Comparison of ENCODE assay signal across 21 cellular contexts in genomic region chrX:47838361-47838760, GRCh38. TPM values are rescaled to one million over a fixed set of nuclear protein-coding genes. Genes with fewer than 3 reads are reported as not detected.
DNase-seq lines count a peak whose midpoint lies in the region; ATAC-seq and TF ChIP-seq lines count a peak whose summit lies in the region.
"Had no signal": no experiment of that assay in that cellular context is flagged by ENCODE, and none has a peak within 500 bp of the region (broad histone marks: within the 10 kb centered on the region; RNA-seq: fewer than 3 reads in every experiment).

No MANE protein-coding gene starts in this region.

- peaks cover 20% of the 10 kb centered on the region for H3K4me1 Mint-ChIP-seq in activated CD8-positive, alpha-beta T cell treated with anti-CD3 and anti-CD28 coated beads, Interleukin-2, amount 10 ng/mL, durations not matched to agents 7 days and 5 days (ENCODE audit: low read depth)
- H3K4me1 Mint-ChIP-seq in activated CD8-positive, alpha-beta T cell treated with anti-CD3 and anti-CD28 coated beads for 36 hours (ENCODE audit: low read depth) = peaks cover 24% of the 10 kb centered on the region
- peaks cover 22% of the 10 kb centered on the region for H3K4me1 Mint-ChIP-seq in brain
- H3K4me1 Mint-ChIP-seq in stimulated activated effector memory CD8-positive, alpha-beta T cell treated with anti-CD3 and anti-CD28 coated beads, Interleukin-12 subunit alpha, Interleukin-12 subunit beta, amount 100 ng/mL, for 72 hours = peaks cover 22% of the 10 kb centered on the region

- H3K4me2 ChIP-seq in OCI-LY3 (ENCODE audit: low read length) = peak overlapping the region; percentile 81; the same call in 1 of the 2 replicates

- H3K36me3 Mint-ChIP-seq in activated CD8-positive, alpha-beta T cell treated with anti-CD3 and anti-CD28 coated beads, Interleukin-2, amount 10 ng/mL, durations not matched to agents 7 days and 5 days (ENCODE audit: low read depth) = peaks cover 14% of the 10 kb centered on the region
- H3K36me3 Mint-ChIP-seq in activated CD8-positive, alpha-beta T cell treated with anti-CD3 and anti-CD28 coated beads for 36 hours (ENCODE audit: low read depth) = peaks cover 2% of the 10 kb centered on the region
- peaks cover 7% of the 10 kb centered on the region for H3K36me3 Mint-ChIP-seq in brain
- H3K36me3 Mint-ChIP-seq in stimulated activated effector memory CD8-positive, alpha-beta T cell treated with anti-CD3 and anti-CD28 coated beads, Interleukin-12 subunit alpha, Interleukin-12 subunit beta, amount 100 ng/mL, for 72 hours = peaks cover 8% of the 10 kb centered on the region

- no peaks in the 10 kb centered on the region for H4K20me1 ChIP-seq in OCI-LY3 (ENCODE audit: insufficient read depth, low read length)

- H3K27me3 ChIP-seq in OCI-LY3 (ENCODE audit: low read depth, low read length) = no peaks in the 10 kb centered on the region
- H3K27me3 ChIP-seq: ovary had no signal

- H3K9ac ChIP-seq in OCI-LY3 (ENCODE audit: low read length) = no peak overlapping the region

- ATAC-seq in activated CD8-positive, alpha-beta T cell treated with anti-CD3 and anti-CD28 coated beads, Interleukin-2, amount 10 ng/mL, durations not matched to agents 7 days and 5 days = no peak
- ATAC-seq in activated CD8-positive, alpha-beta T cell treated with anti-CD3 and anti-CD28 coated beads for 36 hours = no peak
- ATAC-seq in stimulated activated effector memory CD8-positive, alpha-beta T cell treated with anti-CD3 and anti-CD28 coated beads, Interleukin-12 subunit alpha, Interleukin-12 subunit beta, amount 100 ng/mL, for 72 hours = no peak
- ATAC-seq in HG03280 (IDR thresholded peaks at IDR 0.05; ENCODE audit: unreplicated experiment) = no peak
- ATAC-seq: heart left ventricle, sciatic nerve had no signal

- H3K9me3 Mint-ChIP-seq in activated CD8-positive, alpha-beta T cell treated with anti-CD3 and anti-CD28 coated beads, Interleukin-2, amount 10 ng/mL, durations not matched to agents 7 days and 5 days (ENCODE audit: insufficient read depth) = no peaks in the 10 kb centered on the region
- no peaks in the 10 kb centered on the region for H3K9me3 Mint-ChIP-seq in activated CD8-positive, alpha-beta T cell treated with anti-CD3 and anti-CD28 coated beads for 36 hours
- peaks cover 0 to 4% (median 0%) of the 10 kb centered on the region in 5 experiments for H3K9me3 Mint-ChIP-seq in brain
- no peaks in the 10 kb centered on the region for H3K9me3 Mint-ChIP-seq in stimulated activated effector memory CD8-positive, alpha-beta T cell treated with anti-CD3 and anti-CD28 coated beads, Interleukin-12 subunit alpha, Interleukin-12 subunit beta, amount 100 ng/mL, for 72 hours
- H3K9me3 Mint-ChIP-seq: CD14-positive monocyte had no signal

- no peak overlapping the region for H3K27ac Mint-ChIP-seq in activated CD8-positive, alpha-beta T cell treated with anti-CD3 and anti-CD28 coated beads, Interleukin-2, amount 10 ng/mL, durations not matched to agents 7 days and 5 days
- no peak overlapping the region for H3K27ac Mint-ChIP-seq in activated CD8-positive, alpha-beta T cell treated with anti-CD3 and anti-CD28 coated beads for 36 hours
- H3K27ac Mint-ChIP-seq in brain = peak overlapping the region in 1 of 5 experiments; percentile 45
- H3K27ac Mint-ChIP-seq in stimulated activated effector memory CD8-positive, alpha-beta T cell treated with anti-CD3 and anti-CD28 coated beads, Interleukin-12 subunit alpha, Interleukin-12 subunit beta, amount 100 ng/mL, for 72 hours = no peak overlapping the region
- H3K27ac Mint-ChIP-seq: CD14-positive monocyte had no signal

- H3K36me3 ChIP-seq in OCI-LY3 (replicated peaks; ENCODE audit: low read depth, low read length) = no peaks in the 10 kb centered on the region
- H3K36me3 ChIP-seq: ovary had no signal

- no peaks in the 10 kb centered on the region for H3K9me3 ChIP-seq in OCI-LY3 (ENCODE audit: insufficient read depth, low read length)
- H3K9me3 ChIP-seq: heart left ventricle, ovary had no signal

- peak overlapping the region; percentile 18 for H3K4me3 Mint-ChIP-seq in activated CD8-positive, alpha-beta T cell treated with anti-CD3 and anti-CD28 coated beads, Interleukin-2, amount 10 ng/mL, durations not matched to agents 7 days and 5 days
- H3K4me3 Mint-ChIP-seq in activated CD8-positive, alpha-beta T cell treated with anti-CD3 and anti-CD28 coated beads for 36 hours = no peak overlapping the region
- H3K4me3 Mint-ChIP-seq in brain = peak overlapping the region; percentile 91 to 99 (median 97)
- peak overlapping the region; percentile 99 for H3K4me3 Mint-ChIP-seq in stimulated activated effector memory CD8-positive, alpha-beta T cell treated with anti-CD3 and anti-CD28 coated beads, Interleukin-12 subunit alpha, Interleukin-12 subunit beta, amount 100 ng/mL, for 72 hours
- H3K4me3 Mint-ChIP-seq: CD14-positive monocyte had no signal

- H3K4me3 ChIP-seq in OCI-LY3 (ENCODE audit: low read length) = no peak overlapping the region
- H3K4me3 ChIP-seq: ovary had no signal

- POLR2A ChIA-PET in activated CD8-positive, alpha-beta T cell treated with anti-CD3 and anti-CD28 coated beads, Interleukin-2, amount 10 ng/mL, durations not matched to agents 7 days and 5 days (lab: Charles Lee) = no interaction called here
- POLR2A ChIA-PET in activated CD8-positive, alpha-beta T cell treated with anti-CD3 and anti-CD28 coated beads for 36 hours (lab: Charles Lee) = no interaction called here

- CTCF ChIA-PET in activated CD8-positive, alpha-beta T cell treated with anti-CD3 and anti-CD28 coated beads, Interleukin-2, amount 10 ng/mL, durations not matched to agents 7 days and 5 days (lab: Charles Lee) = interaction anchor here (3.8 kb wide), 1 partner anchor 189 kb away, joined by 20 read pairs; no protein-coding TSS in a partner anchor
- CTCF ChIA-PET in activated CD8-positive, alpha-beta T cell treated with anti-CD3 and anti-CD28 coated beads for 36 hours (lab: Charles Lee) = interaction anchor here (1.7 to 2.5 kb wide), 2 partner anchors 16 to 189 kb away, joined by 6 to 7 read pairs; no protein-coding TSS in a partner anchor

- no peak for DNase-seq in activated CD8-positive, alpha-beta T cell treated with anti-CD3 and anti-CD28 coated beads, Interleukin-2, amount 10 ng/mL, durations not matched to agents 7 days and 5 days
- DNase-seq in activated CD8-positive, alpha-beta T cell treated with anti-CD3 and anti-CD28 coated beads for 36 hours = no peak
- DNase-seq in stimulated activated effector memory CD8-positive, alpha-beta T cell treated with anti-CD3 and anti-CD28 coated beads, Interleukin-12 subunit alpha, Interleukin-12 subunit beta, amount 100 ng/mL, for 72 hours (ENCODE audit: low spot score in 2 of 2) = no peak
- DNase-seq in mucosa of gallbladder (ENCODE audit: low spot score) (no peak), germinal center (ENCODE audit: low spot score) (no peak)
- DNase-seq: activated CD4-positive, alpha-beta T cell treated with anti-CD3 and anti-CD28 coated beads for 48 hours; activated naive CD4-positive, alpha-beta T cell treated with Interleukin-2 at 50 U/mL for 16 hours; DMS 273 treated with DMSO at 0.1 percent for 48 hours; heart left ventricle; NCI-H1092; NCI-H2081; NCI-H446 treated with DMSO at 0.1 percent for 48 hours; NK-92 treated with Interleukin-12 subunit alpha and Interleukin-12 subunit beta, amount 100 ng/mL, for 24 hours; ovary; SW 1271 had no signal

- no peaks in the 10 kb centered on the region for H3K27me3 Mint-ChIP-seq in activated CD8-positive, alpha-beta T cell treated with anti-CD3 and anti-CD28 coated beads, Interleukin-2, amount 10 ng/mL, durations not matched to agents 7 days and 5 days (ENCODE audit: low read depth)
- H3K27me3 Mint-ChIP-seq in activated CD8-positive, alpha-beta T cell treated with anti-CD3 and anti-CD28 coated beads for 36 hours = no peaks in the 10 kb centered on the region
- H3K27me3 Mint-ChIP-seq in brain = peaks cover 9% of the 10 kb centered on the region

- H2AFZ ChIP-seq in OCI-LY3 (ENCODE audit: low read depth, low read length) = no peak overlapping the region

- H3K27ac ChIP-seq in OCI-LY3 (ENCODE audit: low read length) = no peak overlapping the region
- H3K27ac ChIP-seq: heart left ventricle, ovary, RWPE1 had no signal

- peaks cover 8% of the 10 kb centered on the region for H3K4me1 ChIP-seq in OCI-LY3 (ENCODE audit: low read length)

- TF ChIP-seq CTCF in activated CD8-positive, alpha-beta T cell treated with anti-CD3 and anti-CD28 coated beads for 36 hours (IDR thresholded peaks at IDR 0.05) = no peak
- TF ChIP-seq CTCF in OCI-LY3 (IDR thresholded peaks at IDR 0.05; ENCODE audit: low read depth, low read length) = no peak
- TF ChIP-seq CTCF in brain (conservative IDR thresholded peaks at IDR 0.05) = no peak

- H3K79me2 ChIP-seq in OCI-LY3 (ENCODE audit: low read length) = peaks cover 13% of the 10 kb centered on the region

- intact Hi-C loops in activated CD8-positive, alpha-beta T cell treated with anti-CD3 and anti-CD28 coated beads for 36 hours (cut with micrococcal nuclease) = no loop called here

RNA-seq across cellular contexts. Expression of gene ZNF81, which starts 1.7 kb away (rescaled TPM):
- total RNA-seq in activated CD8-positive, alpha-beta T cell treated with anti-CD3 and anti-CD28 coated beads, Interleukin-2, amount 10 ng/mL, durations not matched to agents 7 days and 5 days = 10 to 100 TPM in 1 of 2 experiments, 1 to 10 TPM in 1; 9.4 to 10.4 TPM
- total RNA-seq in activated CD8-positive, alpha-beta T cell treated with anti-CD3 and anti-CD28 coated beads for 36 hours = 1 to 10 TPM; 5.4 to 6.3 TPM
- 2.8 TPM for polyA plus RNA-seq in brain (ENCODE audit: insufficient read depth, low read depth, low replicate concordance)
- 10.4 TPM for total RNA-seq in mucosa of gallbladder
